8 cellular contexts compared by ENCODE assay signal in the genomic region with DNA sequence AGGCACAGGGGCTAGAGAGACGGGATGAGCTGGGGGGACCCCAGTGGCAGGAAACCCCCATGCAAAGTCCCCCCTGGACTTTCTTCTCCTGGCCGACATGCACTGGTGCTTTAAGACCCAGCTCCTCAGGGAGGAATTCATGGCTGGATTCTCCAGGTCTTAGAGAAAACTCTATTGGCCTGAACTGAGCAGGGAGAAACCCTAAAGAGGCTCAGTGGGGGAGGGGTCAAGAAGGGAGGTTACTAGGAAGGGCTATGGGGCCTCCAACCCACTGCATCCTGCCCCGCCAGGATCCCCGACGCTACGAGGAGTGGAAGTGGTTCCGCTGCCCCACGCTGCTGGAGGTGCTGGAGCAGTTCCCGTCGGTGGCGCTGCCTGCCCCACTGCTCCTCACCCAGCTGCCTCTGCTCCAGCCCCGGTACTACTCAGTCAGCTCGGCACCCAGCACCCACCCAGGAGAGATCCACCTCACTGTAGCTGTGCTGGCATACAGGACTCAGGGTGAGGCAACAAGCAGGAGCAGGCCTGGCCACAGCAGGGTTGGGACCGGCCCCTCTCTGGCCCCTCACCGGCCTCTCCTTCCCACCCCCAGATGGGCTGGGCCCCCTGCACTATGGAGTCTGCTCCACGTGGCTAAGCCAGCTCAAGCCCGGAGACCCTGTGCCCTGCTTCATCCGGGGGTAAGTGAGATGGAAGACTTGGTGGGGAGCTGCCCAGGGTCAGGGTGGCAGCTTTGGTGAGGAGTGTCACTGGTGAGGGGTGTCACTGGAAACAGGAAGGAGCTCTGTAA. TPM values are rescaled to one million over a fixed set of nuclear protein-coding genes. Genes with fewer than 3 reads are reported as not detected.
DNase-seq lines count a peak whose midpoint lies in the region; ATAC-seq, FAIRE-seq and TF ChIP-seq lines count a peak whose summit lies in the region.
"Had no signal": no experiment of that assay in that cellular context is flagged by ENCODE, and none has a peak within 500 bp of the region (broad histone marks: within the 10 kb centered on the region; RNA-seq: fewer than 3 reads in every experiment).

No MANE protein-coding gene starts in this region.

- FAIRE-seq in H54 (lab: Jason Lieb, UNC): no peak

- peak overlapping the region; percentile 88 for H3K27ac Mint-ChIP-seq in T-cell

- POLR2A ChIA-PET in T-cell (lab: Charles Lee): interaction anchor here in 1 of 2 donors (1.8 kb wide), 1 partner anchor 18 kb away, joined by 4 read pairs; a partner anchor contains a TSS

- no peaks in the 10 kb centered on the region for H3K4me1 ChIP-seq in parathyroid adenoma
- H3K4me1 ChIP-seq: SJCRH30 had no signal

- H3K27ac ChIP-seq in parathyroid adenoma: no peak overlapping the region
- H3K27ac ChIP-seq: SJCRH30 had no signal

- no peaks in the 10 kb centered on the region for H3K9me3 Mint-ChIP-seq in T-cell

- TF ChIP-seq POLR2A in H54 (IDR thresholded peaks at IDR 0.05; ENCODE audit: low read depth, low read length): 0 out of 2 replicates have a peak, but pooled peaks have one; percentile 14

- H3K36me3 Mint-ChIP-seq in T-cell: peaks cover 9% of the 10 kb centered on the region

- H3K79me2 ChIP-seq in parathyroid adenoma: no peaks in the 10 kb centered on the region

- H3K4me1 Mint-ChIP-seq in T-cell: peaks cover 71 to 87% (median 71%) of the 10 kb centered on the region in 3 donors

- peaks cover 0 to 2% of the 10 kb centered on the region in 2 donors for H3K27me3 Mint-ChIP-seq in T-cell

- H3K27me3 ChIP-seq in parathyroid adenoma (ENCODE audit: control insufficient read depth, insufficient read depth, low read length): no peaks in the 10 kb centered on the region

- H3K36me3 ChIP-seq in parathyroid adenoma (ENCODE audit: control insufficient read depth, insufficient read depth, low read length): no peaks in the 10 kb centered on the region
- H3K36me3 ChIP-seq: SJCRH30 had no signal

- peak overlapping the region; percentile 13 to 76 (median 51) for H3K4me3 Mint-ChIP-seq in T-cell

- peak; percentile 7 to 14 (median 10) for ATAC-seq in T-cell (replicated peaks in 1 of 4)
- ATAC-seq in HG02759 (IDR thresholded peaks at IDR 0.05; ENCODE audit: unreplicated experiment): no peak

- no peak overlapping the region for H3K4me2 ChIP-seq in parathyroid adenoma (ENCODE audit: low read length)

- no peaks in the 10 kb centered on the region for H3K9me3 ChIP-seq in parathyroid adenoma (ENCODE audit: control insufficient read depth, low read length)
- H3K9me3 ChIP-seq: SJCRH30 had no signal

- DNase-seq in H54 (ENCODE audit: insufficient read length, low spot score) (no peak), T-cell (peak in 16 of 34 experiments; percentile 23 to 48 (median 40)), NCI-H1105 treated with DMSO at 0.1 percent for 48 hours (lab: John Stamatoyannopoulos, UW) (no peak), cerebellum (ENCODE audit: low spot score) (no peak)
- DNase-seq in effector CD4-positive, alpha-beta T cell: peak; percentile 37
- DNase-seq: SJCRH30 had no signal

- CTCF ChIA-PET in T-cell (lab: Charles Lee): interaction anchor here (0.5 to 1.7 kb wide), 7 partner anchors 9 to 1164 kb away, joined by 3 to 6 read pairs (median 3); a partner anchor contains a TSS

- no peak overlapping the region for H3K9ac ChIP-seq in parathyroid adenoma

- H3K4me3 ChIP-seq in parathyroid adenoma (ENCODE audit: low read depth, low read length): no peak overlapping the region
- H3K4me3 ChIP-seq: SJCRH30 had no signal

- peak overlapping the region; percentile 28 for H2AFZ ChIP-seq in parathyroid adenoma

- no peak for TF ChIP-seq CTCF in parathyroid adenoma (IDR thresholded peaks at IDR 0.05)

RNA-seq across cellular contexts. Expression of a gene that starts 13.8 kb away (rescaled TPM):
- total RNA-seq in T-cell: 10 to 100 TPM; 24.0 to 37.0 (median 31.8) TPM
- 3.9 TPM for total RNA-seq in cerebellum

RNA-seq across cellular contexts. Expression of a gene that starts 17.7 kb away (rescaled TPM):
- total RNA-seq in T-cell (10 to 100 TPM; 72.4 to 83.0 (median 74.8) TPM), cerebellum (35.3 TPM)

RNA-seq across cellular contexts. Expression of a gene that starts 19.7 kb away (rescaled TPM):
- total RNA-seq in T-cell (10 to 100 TPM in 1 of 5 donors, 1 to 10 TPM in 4; 4.8 to 10.1 (median 5.0) TPM), cerebellum (1.5 TPM)

RNA-seq across cellular contexts. Expression of a gene that starts 32.4 kb away (rescaled TPM):
- total RNA-seq in T-cell: 1 to 10 TPM; 2.9 to 4.6 (median 3.0) TPM
- 14.2 TPM for total RNA-seq in cerebellum

RNA-seq across cellular contexts. Expression of a gene that starts 37.8 kb away (rescaled TPM):
- total RNA-seq in T-cell: 10 to 100 TPM in 4 of 5 donors, 1 to 10 TPM in 1; 9.8 to 16.0 (median 11.9) TPM
- total RNA-seq in cerebellum: 1.6 TPM
